14 cellular contexts compared by ENCODE assay signal in genomic region chrX:10602646-10603045, GRCh38.
"Had no signal": no experiment of that assay in that cellular context is flagged by ENCODE, and none has a peak within 500 bp of the region (broad histone marks: within the 10 kb centered on the region; RNA-seq: fewer than 3 reads in every experiment).

No MANE protein-coding gene starts in this region.

- H3K9me3 ChIP-seq: lower lobe of right lung had no signal

- DNase-seq: activated CD4-positive, alpha-beta T cell treated with anti-CD3 and anti-CD28 coated beads, Interleukin-2, amount 50 U/mL, for 4 hours; activated gamma-delta T cell treated with Interleukin-2 at 50 U/mL for 16 hours; activated T-cell treated with anti-CD3 and anti-CD28 coated beads, Interleukin-2, amount 50 U/mL, for 72 hours; dermis blood vessel endothelial cell; foreskin fibroblast; lower lobe of right lung; midbrain; nephron progenitor cell; nucleus accumbens; posterior cingulate gyrus; stimulated activated CD8-positive, alpha-beta memory T cell treated with anti-CD3 and anti-CD28 coated beads, Interleukin-4, amount 100 ng/mL, for 48 hours; stimulated activated naive CD4-positive, alpha-beta T cell had no signal

- H3K4me1 ChIP-seq: lower lobe of right lung had no signal

- H3K4me3 ChIP-seq: cardiac muscle cell, lower lobe of right lung had no signal

- FAIRE-seq: TTC549 had no signal

- H3K27ac ChIP-seq: lower lobe of right lung had no signal

- H3K27me3 ChIP-seq: cardiac muscle cell had no signal

- H3K36me3 ChIP-seq: cardiac muscle cell, lower lobe of right lung had no signal

- ATAC-seq: activated T-cell treated with anti-CD3 and anti-CD28 coated beads, Interleukin-2, amount 50 U/mL, for 72 hours had no signal
